11 cellular contexts compared by ENCODE assay signal in the genomic region with DNA sequence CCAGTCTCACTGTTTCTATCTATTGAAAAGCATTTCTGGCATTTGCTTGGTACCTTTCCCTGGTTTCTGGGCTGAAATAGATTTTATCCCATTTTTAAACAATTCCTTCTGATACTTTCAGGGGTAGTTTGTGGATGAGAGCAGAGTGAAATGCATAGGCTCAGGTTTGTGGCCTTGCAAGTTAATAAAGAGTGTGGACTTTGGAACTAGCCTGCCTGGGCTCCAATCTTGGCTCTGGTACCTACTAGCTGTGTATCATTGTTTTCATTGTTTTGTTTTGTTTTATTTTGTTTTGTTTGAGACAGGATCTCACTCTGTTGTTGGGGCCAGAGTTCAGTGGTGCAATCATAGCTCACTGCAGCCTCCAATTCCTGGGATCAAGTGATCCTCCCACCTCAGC.
"Had no signal": no experiment of that assay in that cellular context is flagged by ENCODE, and none has a peak within 500 bp of the region (broad histone marks: within the 10 kb centered on the region; RNA-seq: fewer than 3 reads in every experiment).

No MANE protein-coding gene starts in this region.

- H3K4me3 Mint-ChIP-seq: activated CD8-positive, alpha-beta memory T cell treated with anti-CD3 and anti-CD28 coated beads, Interleukin-2, amount 10 ng/mL, durations not matched to agents 7 days and 5 days; activated CD8-positive, alpha-beta T cell treated with anti-CD3 and anti-CD28 coated beads, Interleukin-2, amount 10 ng/mL, durations not matched to agents 7 days and 5 days; activated naive CD4-positive, alpha-beta T cell treated with anti-CD3 and anti-CD28 coated beads for 36 hours; activated T-cell treated with anti-CD3 and anti-CD28 coated beads, Interleukin-2, amount 50 U/mL, for 72 hours; effector memory CD8-positive, alpha-beta T cell; natural killer cell had no signal

- H3K27ac Mint-ChIP-seq: activated naive CD4-positive, alpha-beta T cell treated with anti-CD3 and anti-CD28 coated beads for 36 hours; activated T-cell treated with anti-CD3 and anti-CD28 coated beads, Interleukin-2, amount 50 U/mL, for 72 hours had no signal

- H3K27me3 Mint-ChIP-seq: activated CD8-positive, alpha-beta memory T cell treated with anti-CD3 and anti-CD28 coated beads, Interleukin-2, amount 10 ng/mL, durations not matched to agents 7 days and 5 days; effector memory CD8-positive, alpha-beta T cell; stimulated activated naive B cell treated with anti-CD40 and anti-IgM and Interleukin-4, amounts not matched to agents 10 μg/mL and 1 μg/mL and 100 μg/mL, for 72 hours had no signal

- ATAC-seq: gastrocnemius medialis had no signal

- H3K9me3 ChIP-seq: gastrocnemius medialis, stomach, thyroid gland had no signal

- H3K36me3 Mint-ChIP-seq: natural killer cell had no signal

- H3K4me3 ChIP-seq: gastrocnemius medialis, stomach, thyroid gland had no signal

- H3K9me3 Mint-ChIP-seq: activated naive CD4-positive, alpha-beta T cell treated with anti-CD3 and anti-CD28 coated beads for 36 hours; activated T-cell treated with anti-CD3 and anti-CD28 coated beads, Interleukin-2, amount 50 U/mL, for 72 hours; effector memory CD8-positive, alpha-beta T cell; natural killer cell; stimulated activated naive B cell treated with anti-CD40 and anti-IgM and Interleukin-4, amounts not matched to agents 10 μg/mL and 1 μg/mL and 100 μg/mL, for 72 hours had no signal

- H3K27ac ChIP-seq: gastrocnemius medialis, stomach, thyroid gland had no signal

- H3K27me3 ChIP-seq: gastrocnemius medialis, stomach, thyroid gland had no signal

- H3K4me1 ChIP-seq: gastrocnemius medialis, thyroid gland had no signal

- DNase-seq: cortex of kidney, gastrocnemius medialis had no signal

- H3K36me3 ChIP-seq: gastrocnemius medialis, stomach, thyroid gland had no signal
